In the genomic region with DNA sequence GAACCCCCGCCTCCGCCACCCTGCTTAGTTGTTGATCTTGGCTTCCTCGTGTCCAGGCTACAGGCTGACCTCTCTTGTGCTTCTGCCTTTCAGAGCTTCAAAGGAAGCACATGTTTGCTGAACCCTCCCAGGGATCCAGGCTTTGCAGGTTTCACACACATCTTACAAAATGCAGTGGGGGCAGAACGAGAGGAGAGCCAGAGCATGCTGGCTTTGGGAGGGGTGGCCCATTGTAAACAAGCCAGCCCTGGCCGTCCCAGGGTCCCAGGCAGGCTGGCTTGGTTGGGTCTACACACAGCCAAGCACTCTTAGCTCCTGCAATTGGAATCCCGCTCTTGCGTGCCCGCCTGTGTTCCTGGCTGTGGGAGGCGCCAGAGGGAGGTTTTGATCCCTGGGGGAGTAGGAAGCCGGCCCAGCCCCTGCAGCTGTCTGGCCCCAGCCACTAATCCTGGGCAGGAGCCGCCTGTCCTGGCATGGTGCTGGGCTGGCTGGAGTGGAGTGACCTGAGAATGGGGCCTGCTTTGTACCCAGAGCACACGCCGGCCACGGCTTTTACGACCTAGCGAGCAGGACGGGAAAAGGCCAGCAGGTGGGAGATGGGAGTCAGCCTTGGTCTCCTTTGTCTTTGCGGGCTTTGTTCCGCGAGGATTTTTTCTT, we compare ENCODE assay signal across 1 cellular context.
TF ChIP-seq lines count a peak whose summit lies in the region.

No MANE protein-coding gene starts in this region.

TF ChIP-seq in HepG2, 621 proteins besides CTCF, POLR2A, EP300 and RAD21 (continued from another document and continues in another):
- TF ChIP-seq, protein P1, sequence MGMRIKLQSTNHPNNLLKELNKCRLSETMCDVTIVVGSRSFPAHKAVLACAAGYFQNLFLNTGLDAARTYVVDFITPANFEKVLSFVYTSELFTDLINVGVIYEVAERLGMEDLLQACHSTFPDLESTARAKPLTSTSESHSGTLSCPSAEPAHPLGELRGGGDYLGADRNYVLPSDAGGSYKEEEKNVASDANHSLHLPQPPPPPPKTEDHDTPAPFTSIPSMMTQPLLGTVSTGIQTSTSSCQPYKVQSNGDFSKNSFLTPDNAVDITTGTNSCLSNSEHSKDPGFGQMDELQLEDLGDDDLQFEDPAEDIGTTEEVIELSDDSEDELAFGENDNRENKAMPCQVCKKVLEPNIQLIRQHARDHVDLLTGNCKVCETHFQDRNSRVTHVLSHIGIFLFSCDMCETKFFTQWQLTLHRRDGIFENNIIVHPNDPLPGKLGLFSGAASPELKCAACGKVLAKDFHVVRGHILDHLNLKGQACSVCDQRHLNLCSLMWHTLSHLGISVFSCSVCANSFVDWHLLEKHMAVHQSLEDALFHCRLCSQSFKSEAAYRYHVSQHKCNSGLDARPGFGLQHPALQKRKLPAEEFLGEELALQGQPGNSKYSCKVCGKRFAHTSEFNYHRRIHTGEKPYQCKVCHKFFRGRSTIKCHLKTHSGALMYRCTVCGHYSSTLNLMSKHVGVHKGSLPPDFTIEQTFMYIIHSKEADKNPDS (CRISPR knock-in tag; IDR thresholded peaks at IDR 0.05), result peak; percentile 94
- TF ChIP-seq NFRKB (IDR thresholded peaks at IDR 0.05) (no peak), RBFOX2 (IDR thresholded peaks at IDR 0.05; ENCODE audit: low read depth, low read length) (peak; percentile 15; the same call in 1 of the 2 replicates), XBP1 (CRISPR knock-in tag; IDR thresholded peaks at IDR 0.05) (no peak), NR2C2 (CRISPR knock-in tag; IDR thresholded peaks at IDR 0.05; ENCODE audit: borderline replicate concordance) (peak; percentile 81), ZNF34 (CRISPR knock-in tag; IDR thresholded peaks at IDR 0.05; ENCODE audit: borderline replicate concordance) (peak; percentile 89; the same call in 1 of the 2 replicates), MAF1 (CRISPR knock-in tag; IDR thresholded peaks at IDR 0.05; ENCODE audit: borderline replicate concordance) (peak; percentile 74; the same call in 1 of the 2 replicates), HDAC1 (CRISPR knock-in tag; IDR thresholded peaks at IDR 0.05) (peak; percentile 98), ZMYM4 (CRISPR knock-in tag; IDR thresholded peaks at IDR 0.05) (peak; percentile 98), ZNF547 (CRISPR knock-in tag; IDR thresholded peaks at IDR 0.05) (peak; percentile 97), CEBPB (IDR thresholded peaks at IDR 0.05; ENCODE audit: borderline replicate concordance, low read depth, low read length) (0 out of 2 replicates have a peak, but pooled peaks have one; percentile 38), ZNF775 (CRISPR knock-in tag; IDR thresholded peaks at IDR 0.05; ENCODE audit: borderline replicate concordance) (no peak), FOXA1 (IDR thresholded peaks at IDR 0.05) (peak; percentile 64; the same call in 1 of the 2 replicates), FOXA1 (CRISPR knock-in tag; IDR thresholded peaks at IDR 0.05) (peak; percentile 100), ZMYM3 (CRISPR knock-in tag; IDR thresholded peaks at IDR 0.05) (peak; percentile 93), ZNF546 (CRISPR knock-in tag; conservative IDR thresholded peaks at IDR 0.05) (peak; percentile 82; the same call in 1 of the 2 replicates), ZNF75D (CRISPR knock-in tag; IDR thresholded peaks at IDR 0.05; ENCODE audit: borderline replicate concordance) (no peak), ZNF761 (CRISPR knock-in tag; conservative IDR thresholded peaks at IDR 0.05) (peak; percentile 93), GTF2F1 (IDR thresholded peaks at IDR 0.05; ENCODE audit: low read length) (no peak), KDM5A (IDR thresholded peaks at IDR 0.05; ENCODE audit: borderline replicate concordance, low read length) (no peak), ATF1 (CRISPR knock-in tag; IDR thresholded peaks at IDR 0.05) (no peak), NFIC (IDR thresholded peaks at IDR 0.05; ENCODE audit: low read length) (no peak; the same call in 1 of the 2 replicates), ZNF644 (CRISPR knock-in tag; IDR thresholded peaks at IDR 0.05; ENCODE audit: low read depth) (peak; percentile 82), NFE2 (CRISPR knock-in tag; IDR thresholded peaks at IDR 0.05) (no peak), NCOA1 (CRISPR knock-in tag; IDR thresholded peaks at IDR 0.05) (peak; percentile 99), CBX5 (CRISPR knock-in tag; IDR thresholded peaks at IDR 0.05; ENCODE audit: borderline replicate concordance) (peak; percentile 95; the same call in 1 of the 2 replicates), KAT8 (CRISPR knock-in tag; IDR thresholded peaks at IDR 0.05) (peak; percentile 87), HOXA7 (CRISPR knock-in tag; IDR thresholded peaks at IDR 0.05) (no peak)
- TF ChIP-seq, protein P2, sequence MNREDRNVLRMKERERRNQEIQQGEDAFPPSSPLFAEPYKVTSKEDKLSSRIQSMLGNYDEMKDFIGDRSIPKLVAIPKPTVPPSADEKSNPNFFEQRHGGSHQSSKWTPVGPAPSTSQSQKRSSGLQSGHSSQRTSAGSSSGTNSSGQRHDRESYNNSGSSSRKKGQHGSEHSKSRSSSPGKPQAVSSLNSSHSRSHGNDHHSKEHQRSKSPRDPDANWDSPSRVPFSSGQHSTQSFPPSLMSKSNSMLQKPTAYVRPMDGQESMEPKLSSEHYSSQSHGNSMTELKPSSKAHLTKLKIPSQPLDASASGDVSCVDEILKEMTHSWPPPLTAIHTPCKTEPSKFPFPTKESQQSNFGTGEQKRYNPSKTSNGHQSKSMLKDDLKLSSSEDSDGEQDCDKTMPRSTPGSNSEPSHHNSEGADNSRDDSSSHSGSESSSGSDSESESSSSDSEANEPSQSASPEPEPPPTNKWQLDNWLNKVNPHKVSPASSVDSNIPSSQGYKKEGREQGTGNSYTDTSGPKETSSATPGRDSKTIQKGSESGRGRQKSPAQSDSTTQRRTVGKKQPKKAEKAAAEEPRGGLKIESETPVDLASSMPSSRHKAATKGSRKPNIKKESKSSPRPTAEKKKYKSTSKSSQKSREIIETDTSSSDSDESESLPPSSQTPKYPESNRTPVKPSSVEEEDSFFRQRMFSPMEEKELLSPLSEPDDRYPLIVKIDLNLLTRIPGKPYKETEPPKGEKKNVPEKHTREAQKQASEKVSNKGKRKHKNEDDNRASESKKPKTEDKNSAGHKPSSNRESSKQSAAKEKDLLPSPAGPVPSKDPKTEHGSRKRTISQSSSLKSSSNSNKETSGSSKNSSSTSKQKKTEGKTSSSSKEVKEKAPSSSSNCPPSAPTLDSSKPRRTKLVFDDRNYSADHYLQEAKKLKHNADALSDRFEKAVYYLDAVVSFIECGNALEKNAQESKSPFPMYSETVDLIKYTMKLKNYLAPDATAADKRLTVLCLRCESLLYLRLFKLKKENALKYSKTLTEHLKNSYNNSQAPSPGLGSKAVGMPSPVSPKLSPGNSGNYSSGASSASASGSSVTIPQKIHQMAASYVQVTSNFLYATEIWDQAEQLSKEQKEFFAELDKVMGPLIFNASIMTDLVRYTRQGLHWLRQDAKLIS (CRISPR knock-in tag; IDR thresholded peaks at IDR 0.05), result 0 out of 2 replicates have a peak, but pooled peaks have one; percentile 53
- TF ChIP-seq, protein P3, sequence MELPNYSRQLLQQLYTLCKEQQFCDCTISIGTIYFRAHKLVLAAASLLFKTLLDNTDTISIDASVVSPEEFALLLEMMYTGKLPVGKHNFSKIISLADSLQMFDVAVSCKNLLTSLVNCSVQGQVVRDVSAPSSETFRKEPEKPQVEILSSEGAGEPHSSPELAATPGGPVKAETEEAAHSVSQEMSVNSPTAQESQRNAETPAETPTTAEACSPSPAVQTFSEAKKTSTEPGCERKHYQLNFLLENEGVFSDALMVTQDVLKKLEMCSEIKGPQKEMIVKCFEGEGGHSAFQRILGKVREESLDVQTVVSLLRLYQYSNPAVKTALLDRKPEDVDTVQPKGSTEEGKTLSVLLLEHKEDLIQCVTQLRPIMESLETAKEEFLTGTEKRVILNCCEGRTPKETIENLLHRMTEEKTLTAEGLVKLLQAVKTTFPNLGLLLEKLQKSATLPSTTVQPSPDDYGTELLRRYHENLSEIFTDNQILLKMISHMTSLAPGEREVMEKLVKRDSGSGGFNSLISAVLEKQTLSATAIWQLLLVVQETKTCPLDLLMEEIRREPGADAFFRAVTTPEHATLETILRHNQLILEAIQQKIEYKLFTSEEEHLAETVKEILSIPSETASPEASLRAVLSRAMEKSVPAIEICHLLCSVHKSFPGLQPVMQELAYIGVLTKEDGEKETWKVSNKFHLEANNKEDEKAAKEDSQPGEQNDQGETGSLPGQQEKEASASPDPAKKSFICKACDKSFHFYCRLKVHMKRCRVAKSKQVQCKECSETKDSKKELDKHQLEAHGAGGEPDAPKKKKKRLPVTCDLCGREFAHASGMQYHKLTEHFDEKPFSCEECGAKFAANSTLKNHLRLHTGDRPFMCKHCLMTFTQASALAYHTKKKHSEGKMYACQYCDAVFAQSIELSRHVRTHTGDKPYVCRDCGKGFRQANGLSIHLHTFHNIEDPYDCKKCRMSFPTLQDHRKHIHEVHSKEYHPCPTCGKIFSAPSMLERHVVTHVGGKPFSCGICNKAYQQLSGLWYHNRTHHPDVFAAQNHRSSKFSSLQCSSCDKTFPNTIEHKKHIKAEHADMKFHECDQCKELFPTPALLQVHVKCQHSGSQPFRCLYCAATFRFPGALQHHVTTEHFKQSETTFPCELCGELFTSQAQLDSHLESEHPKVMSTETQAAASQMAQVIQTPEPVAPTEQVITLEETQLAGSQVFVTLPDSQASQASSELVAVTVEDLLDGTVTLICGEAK (IDR thresholded peaks at IDR 0.05), result no peak
- TF ChIP-seq, protein P3 (CRISPR knock-in tag; IDR thresholded peaks at IDR 0.05), result peak; percentile 74; the same call in 1 of the 2 replicates
- TF ChIP-seq, protein P4, sequence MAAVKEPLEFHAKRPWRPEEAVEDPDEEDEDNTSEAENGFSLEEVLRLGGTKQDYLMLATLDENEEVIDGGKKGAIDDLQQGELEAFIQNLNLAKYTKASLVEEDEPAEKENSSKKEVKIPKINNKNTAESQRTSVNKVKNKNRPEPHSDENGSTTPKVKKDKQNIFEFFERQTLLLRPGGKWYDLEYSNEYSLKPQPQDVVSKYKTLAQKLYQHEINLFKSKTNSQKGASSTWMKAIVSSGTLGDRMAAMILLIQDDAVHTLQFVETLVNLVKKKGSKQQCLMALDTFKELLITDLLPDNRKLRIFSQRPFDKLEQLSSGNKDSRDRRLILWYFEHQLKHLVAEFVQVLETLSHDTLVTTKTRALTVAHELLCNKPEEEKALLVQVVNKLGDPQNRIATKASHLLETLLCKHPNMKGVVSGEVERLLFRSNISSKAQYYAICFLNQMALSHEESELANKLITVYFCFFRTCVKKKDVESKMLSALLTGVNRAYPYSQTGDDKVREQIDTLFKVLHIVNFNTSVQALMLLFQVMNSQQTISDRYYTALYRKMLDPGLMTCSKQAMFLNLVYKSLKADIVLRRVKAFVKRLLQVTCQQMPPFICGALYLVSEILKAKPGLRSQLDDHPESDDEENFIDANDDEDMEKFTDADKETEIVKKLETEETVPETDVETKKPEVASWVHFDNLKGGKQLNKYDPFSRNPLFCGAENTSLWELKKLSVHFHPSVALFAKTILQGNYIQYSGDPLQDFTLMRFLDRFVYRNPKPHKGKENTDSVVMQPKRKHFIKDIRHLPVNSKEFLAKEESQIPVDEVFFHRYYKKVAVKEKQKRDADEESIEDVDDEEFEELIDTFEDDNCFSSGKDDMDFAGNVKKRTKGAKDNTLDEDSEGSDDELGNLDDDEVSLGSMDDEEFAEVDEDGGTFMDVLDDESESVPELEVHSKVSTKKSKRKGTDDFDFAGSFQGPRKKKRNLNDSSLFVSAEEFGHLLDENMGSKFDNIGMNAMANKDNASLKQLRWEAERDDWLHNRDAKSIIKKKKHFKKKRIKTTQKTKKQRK (IDR thresholded peaks at IDR 0.05; ENCODE audit: low read length), result no peak
- TF ChIP-seq, protein P5, sequence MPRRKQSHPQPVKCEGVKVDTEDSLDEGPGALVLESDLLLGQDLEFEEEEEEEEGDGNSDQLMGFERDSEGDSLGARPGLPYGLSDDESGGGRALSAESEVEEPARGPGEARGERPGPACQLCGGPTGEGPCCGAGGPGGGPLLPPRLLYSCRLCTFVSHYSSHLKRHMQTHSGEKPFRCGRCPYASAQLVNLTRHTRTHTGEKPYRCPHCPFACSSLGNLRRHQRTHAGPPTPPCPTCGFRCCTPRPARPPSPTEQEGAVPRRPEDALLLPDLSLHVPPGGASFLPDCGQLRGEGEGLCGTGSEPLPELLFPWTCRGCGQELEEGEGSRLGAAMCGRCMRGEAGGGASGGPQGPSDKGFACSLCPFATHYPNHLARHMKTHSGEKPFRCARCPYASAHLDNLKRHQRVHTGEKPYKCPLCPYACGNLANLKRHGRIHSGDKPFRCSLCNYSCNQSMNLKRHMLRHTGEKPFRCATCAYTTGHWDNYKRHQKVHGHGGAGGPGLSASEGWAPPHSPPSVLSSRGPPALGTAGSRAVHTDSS (CRISPR knock-in tag; conservative IDR thresholded peaks at IDR 0.05), result no peak
